Comparison of ENCODE assay signal across 1 cellular context in the genomic region with DNA sequence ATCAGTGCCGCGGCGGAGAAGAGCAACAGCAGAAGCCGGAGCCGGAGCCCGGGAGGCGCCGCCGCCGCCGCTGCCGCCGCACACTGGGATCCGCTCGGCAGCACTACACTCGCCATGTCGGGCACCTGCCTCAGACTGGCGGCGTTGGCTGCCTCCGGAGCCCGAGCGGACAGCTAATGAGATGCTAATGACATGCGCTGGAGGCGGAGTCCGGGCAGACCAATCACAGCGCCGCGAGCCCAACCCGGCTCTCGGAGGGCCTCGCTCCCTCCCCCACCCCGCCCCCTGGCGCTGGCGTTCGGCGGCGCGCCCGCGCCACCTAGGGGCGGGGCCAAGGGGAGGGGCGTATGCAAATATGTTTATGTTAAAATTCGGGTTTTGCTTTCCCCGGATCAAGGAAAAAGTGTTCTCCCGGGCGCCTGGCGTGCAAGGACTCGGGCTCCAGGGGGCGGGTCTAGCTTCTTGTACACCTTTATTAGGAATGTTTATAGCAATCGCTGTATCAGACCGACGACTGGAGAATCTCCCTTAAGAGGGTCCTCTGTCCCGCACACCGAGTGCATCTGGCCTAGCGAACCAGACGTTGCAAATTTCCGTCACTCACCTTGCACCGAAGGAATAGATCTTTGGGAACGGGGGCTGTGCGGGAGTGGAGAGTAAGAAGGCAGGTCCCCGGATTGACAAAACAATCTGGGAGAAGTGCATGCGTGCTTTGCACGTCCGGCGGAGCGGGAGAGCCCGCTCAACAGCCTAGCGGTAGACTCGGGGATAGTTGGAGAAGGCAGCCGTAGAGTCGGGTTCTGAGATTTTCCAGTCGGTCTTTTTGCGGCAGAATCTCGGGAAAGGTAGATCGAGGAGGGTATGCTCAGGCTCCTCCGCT.
TF ChIP-seq lines count a peak whose summit lies in the region.

A gene (minus strand): TSS at position 137 of the 880 bp plus-strand sequence.

TF ChIP-seq in HepG2, 621 proteins besides CTCF, POLR2A, EP300 and RAD21 (continued from another document and continues in another):
- TF ChIP-seq, protein P1, sequence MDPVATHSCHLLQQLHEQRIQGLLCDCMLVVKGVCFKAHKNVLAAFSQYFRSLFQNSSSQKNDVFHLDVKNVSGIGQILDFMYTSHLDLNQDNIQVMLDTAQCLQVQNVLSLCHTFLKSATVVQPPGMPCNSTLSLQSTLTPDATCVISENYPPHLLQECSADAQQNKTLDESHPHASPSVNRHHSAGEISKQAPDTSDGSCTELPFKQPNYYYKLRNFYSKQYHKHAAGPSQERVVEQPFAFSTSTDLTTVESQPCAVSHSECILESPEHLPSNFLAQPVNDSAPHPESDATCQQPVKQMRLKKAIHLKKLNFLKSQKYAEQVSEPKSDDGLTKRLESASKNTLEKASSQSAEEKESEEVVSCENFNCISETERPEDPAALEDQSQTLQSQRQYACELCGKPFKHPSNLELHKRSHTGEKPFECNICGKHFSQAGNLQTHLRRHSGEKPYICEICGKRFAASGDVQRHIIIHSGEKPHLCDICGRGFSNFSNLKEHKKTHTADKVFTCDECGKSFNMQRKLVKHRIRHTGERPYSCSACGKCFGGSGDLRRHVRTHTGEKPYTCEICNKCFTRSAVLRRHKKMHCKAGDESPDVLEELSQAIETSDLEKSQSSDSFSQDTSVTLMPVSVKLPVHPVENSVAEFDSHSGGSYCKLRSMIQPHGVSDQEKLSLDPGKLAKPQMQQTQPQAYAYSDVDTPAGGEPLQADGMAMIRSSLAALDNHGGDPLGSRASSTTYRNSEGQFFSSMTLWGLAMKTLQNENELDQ (CRISPR knock-in tag; IDR thresholded peaks at IDR 0.05; ENCODE audit: borderline replicate concordance): peak; percentile 66
- TF ChIP-seq, protein P2, sequence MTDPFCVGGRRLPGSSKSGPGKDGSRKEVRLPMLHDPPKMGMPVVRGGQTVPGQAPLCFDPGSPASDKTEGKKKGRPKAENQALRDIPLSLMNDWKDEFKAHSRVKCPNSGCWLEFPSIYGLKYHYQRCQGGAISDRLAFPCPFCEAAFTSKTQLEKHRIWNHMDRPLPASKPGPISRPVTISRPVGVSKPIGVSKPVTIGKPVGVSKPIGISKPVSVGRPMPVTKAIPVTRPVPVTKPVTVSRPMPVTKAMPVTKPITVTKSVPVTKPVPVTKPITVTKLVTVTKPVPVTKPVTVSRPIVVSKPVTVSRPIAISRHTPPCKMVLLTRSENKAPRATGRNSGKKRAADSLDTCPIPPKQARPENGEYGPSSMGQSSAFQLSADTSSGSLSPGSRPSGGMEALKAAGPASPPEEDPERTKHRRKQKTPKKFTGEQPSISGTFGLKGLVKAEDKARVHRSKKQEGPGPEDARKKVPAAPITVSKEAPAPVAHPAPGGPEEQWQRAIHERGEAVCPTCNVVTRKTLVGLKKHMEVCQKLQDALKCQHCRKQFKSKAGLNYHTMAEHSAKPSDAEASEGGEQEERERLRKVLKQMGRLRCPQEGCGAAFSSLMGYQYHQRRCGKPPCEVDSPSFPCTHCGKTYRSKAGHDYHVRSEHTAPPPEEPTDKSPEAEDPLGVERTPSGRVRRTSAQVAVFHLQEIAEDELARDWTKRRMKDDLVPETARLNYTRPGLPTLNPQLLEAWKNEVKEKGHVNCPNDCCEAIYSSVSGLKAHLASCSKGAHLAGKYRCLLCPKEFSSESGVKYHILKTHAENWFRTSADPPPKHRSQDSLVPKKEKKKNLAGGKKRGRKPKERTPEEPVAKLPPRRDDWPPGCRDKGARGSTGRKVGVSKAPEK (CRISPR knock-in tag; IDR thresholded peaks at IDR 0.05; ENCODE audit: borderline replicate concordance): no peak
- TF ChIP-seq REPIN1 (CRISPR knock-in tag; IDR thresholded peaks at IDR 0.05; ENCODE audit: borderline replicate concordance, low read depth) (peak; percentile 76; the same call in 1 of the 2 replicates), ZNF160 (CRISPR knock-in tag; IDR thresholded peaks at IDR 0.05) (no peak), ZFAT (CRISPR knock-in tag; conservative IDR thresholded peaks at IDR 0.05) (no peak), NR2F6 (IDR thresholded peaks at IDR 0.05) (no peak), NR2F6 (CRISPR knock-in tag; IDR thresholded peaks at IDR 0.05) (no peak), THAP11 (CRISPR knock-in tag; IDR thresholded peaks at IDR 0.05) (peak; percentile 23), DNMT1 (CRISPR knock-in tag; IDR thresholded peaks at IDR 0.05) (no peak), HDAC2 (CRISPR knock-in tag; IDR thresholded peaks at IDR 0.05) (no peak), NCOR1 (IDR thresholded peaks at IDR 0.05; ENCODE audit: borderline replicate concordance, low read length) (peak; percentile 35; the same call in 1 of the 2 replicates), ZNF33A (CRISPR knock-in tag; IDR thresholded peaks at IDR 0.05; ENCODE audit: borderline replicate concordance) (no peak), ZNF44 (CRISPR knock-in tag; IDR thresholded peaks at IDR 0.05) (no peak), KAT8 (CRISPR knock-in tag; IDR thresholded peaks at IDR 0.05) (0 out of 2 replicates have a peak, but pooled peaks have one; percentile 18), HNF4G (IDR thresholded peaks at IDR 0.05; ENCODE audit: borderline replicate concordance, low read depth, low read length) (peak; percentile 4; the same call in 1 of the 2 replicates), HNF4G (CRISPR knock-in tag; IDR thresholded peaks at IDR 0.05; ENCODE audit: borderline replicate concordance, low read depth) (peak; percentile 6; the same call in 1 of the 2 replicates), ZSCAN9 (CRISPR knock-in tag; IDR thresholded peaks at IDR 0.05; ENCODE audit: borderline replicate concordance) (peak; percentile 50; the same call in 1 of the 2 replicates), HNRNPUL1 (IDR thresholded peaks at IDR 0.05; ENCODE audit: low read depth, low read length) (no peak), RFX1 (IDR thresholded peaks at IDR 0.05) (no peak), ZNF792 (CRISPR knock-in tag; IDR thresholded peaks at IDR 0.05) (peak; percentile 75; the same call in 1 of the 2 replicates), ZNF747 (CRISPR knock-in tag; IDR thresholded peaks at IDR 0.05; ENCODE audit: borderline replicate concordance) (peak; percentile 79; the same call in 1 of the 2 replicates), FOSL2 (CRISPR knock-in tag; IDR thresholded peaks at IDR 0.05) (no peak), ZNF30 (CRISPR knock-in tag; IDR thresholded peaks at IDR 0.05) (no peak), ZFP62 (CRISPR knock-in tag; IDR thresholded peaks at IDR 0.05) (no peak), ZNF446 (CRISPR knock-in tag; IDR thresholded peaks at IDR 0.05) (no peak), ZNF124 (CRISPR knock-in tag; IDR thresholded peaks at IDR 0.05) (peak; percentile 66; the same call in 1 of the 2 replicates), ZNF441 (CRISPR knock-in tag; IDR thresholded peaks at IDR 0.05; ENCODE audit: borderline replicate concordance) (peak; percentile 80), POLR2AphosphoS5 (IDR thresholded peaks at IDR 0.05; ENCODE audit: low read depth, low read length) (peak; percentile 93), ZNF678 (CRISPR knock-in tag; IDR thresholded peaks at IDR 0.05) (no peak), IKZF1 (IDR thresholded peaks at IDR 0.05) (no peak), EZH2 (conservative IDR thresholded peaks at IDR 0.05; ENCODE audit: low read depth, low read length) (no peak), POLR2AphosphoS2 (IDR thresholded peaks at IDR 0.05; ENCODE audit: low read depth, low read length) (no peak), CHD4 (IDR thresholded peaks at IDR 0.05; ENCODE audit: borderline replicate concordance, low read length) (peak; percentile 41; the same call in 1 of the 2 replicates), SMARCC2 (IDR thresholded peaks at IDR 0.05) (no peak), ZNF790 (CRISPR knock-in tag; IDR thresholded peaks at IDR 0.05; ENCODE audit: borderline replicate concordance) (no peak), SALL2 (CRISPR knock-in tag; IDR thresholded peaks at IDR 0.05) (no peak), STAG1 (CRISPR knock-in tag; IDR thresholded peaks at IDR 0.05) (peak; percentile 46), FOXK1 (CRISPR knock-in tag; IDR thresholded peaks at IDR 0.05; ENCODE audit: borderline replicate concordance, low read depth) (peak; percentile 11; the same call in 1 of the 2 replicates), NAIF1 (CRISPR knock-in tag; IDR thresholded peaks at IDR 0.05; ENCODE audit: borderline replicate concordance) (0 out of 2 replicates have a peak, but pooled peaks have one; percentile 44), SAP130 (CRISPR knock-in tag; IDR thresholded peaks at IDR 0.05; ENCODE audit: low read depth) (peak; percentile 85), ZNF556 (CRISPR knock-in tag; IDR thresholded peaks at IDR 0.05; ENCODE audit: borderline replicate concordance) (0 out of 2 replicates have a peak, but pooled peaks have one; percentile 75), ZNF235 (CRISPR knock-in tag; IDR thresholded peaks at IDR 0.05; ENCODE audit: borderline replicate concordance) (no peak)
- TF ChIP-seq, protein P3, sequence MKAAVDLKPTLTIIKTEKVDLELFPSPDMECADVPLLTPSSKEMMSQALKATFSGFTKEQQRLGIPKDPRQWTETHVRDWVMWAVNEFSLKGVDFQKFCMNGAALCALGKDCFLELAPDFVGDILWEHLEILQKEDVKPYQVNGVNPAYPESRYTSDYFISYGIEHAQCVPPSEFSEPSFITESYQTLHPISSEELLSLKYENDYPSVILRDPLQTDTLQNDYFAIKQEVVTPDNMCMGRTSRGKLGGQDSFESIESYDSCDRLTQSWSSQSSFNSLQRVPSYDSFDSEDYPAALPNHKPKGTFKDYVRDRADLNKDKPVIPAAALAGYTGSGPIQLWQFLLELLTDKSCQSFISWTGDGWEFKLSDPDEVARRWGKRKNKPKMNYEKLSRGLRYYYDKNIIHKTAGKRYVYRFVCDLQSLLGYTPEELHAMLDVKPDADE (CRISPR knock-in tag; IDR thresholded peaks at IDR 0.05): no peak
- TF ChIP-seq, protein P4, sequence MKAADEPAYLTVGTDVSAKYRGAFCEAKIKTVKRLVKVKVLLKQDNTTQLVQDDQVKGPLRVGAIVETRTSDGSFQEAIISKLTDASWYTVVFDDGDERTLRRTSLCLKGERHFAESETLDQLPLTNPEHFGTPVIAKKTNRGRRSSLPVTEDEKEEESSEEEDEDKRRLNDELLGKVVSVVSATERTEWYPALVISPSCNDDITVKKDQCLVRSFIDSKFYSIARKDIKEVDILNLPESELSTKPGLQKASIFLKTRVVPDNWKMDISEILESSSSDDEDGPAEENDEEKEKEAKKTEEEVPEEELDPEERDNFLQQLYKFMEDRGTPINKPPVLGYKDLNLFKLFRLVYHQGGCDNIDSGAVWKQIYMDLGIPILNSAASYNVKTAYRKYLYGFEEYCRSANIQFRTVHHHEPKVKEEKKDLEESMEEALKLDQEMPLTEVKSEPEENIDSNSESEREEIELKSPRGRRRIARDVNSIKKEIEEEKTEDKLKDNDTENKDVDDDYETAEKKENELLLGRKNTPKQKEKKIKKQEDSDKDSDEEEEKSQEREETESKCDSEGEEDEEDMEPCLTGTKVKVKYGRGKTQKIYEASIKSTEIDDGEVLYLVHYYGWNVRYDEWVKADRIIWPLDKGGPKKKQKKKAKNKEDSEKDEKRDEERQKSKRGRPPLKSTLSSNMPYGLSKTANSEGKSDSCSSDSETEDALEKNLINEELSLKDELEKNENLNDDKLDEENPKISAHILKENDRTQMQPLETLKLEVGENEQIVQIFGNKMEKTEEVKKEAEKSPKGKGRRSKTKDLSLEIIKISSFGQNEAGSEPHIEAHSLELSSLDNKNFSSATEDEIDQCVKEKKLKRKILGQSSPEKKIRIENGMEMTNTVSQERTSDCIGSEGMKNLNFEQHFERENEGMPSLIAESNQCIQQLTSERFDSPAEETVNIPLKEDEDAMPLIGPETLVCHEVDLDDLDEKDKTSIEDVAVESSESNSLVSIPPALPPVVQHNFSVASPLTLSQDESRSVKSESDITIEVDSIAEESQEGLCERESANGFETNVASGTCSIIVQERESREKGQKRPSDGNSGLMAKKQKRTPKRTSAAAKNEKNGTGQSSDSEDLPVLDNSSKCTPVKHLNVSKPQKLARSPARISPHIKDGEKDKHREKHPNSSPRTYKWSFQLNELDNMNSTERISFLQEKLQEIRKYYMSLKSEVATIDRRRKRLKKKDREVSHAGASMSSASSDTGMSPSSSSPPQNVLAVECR (CRISPR knock-in tag; IDR thresholded peaks at IDR 0.05; ENCODE audit: borderline replicate concordance): peak; percentile 76; the same call in 1 of the 2 replicates
- TF ChIP-seq, protein P5, sequence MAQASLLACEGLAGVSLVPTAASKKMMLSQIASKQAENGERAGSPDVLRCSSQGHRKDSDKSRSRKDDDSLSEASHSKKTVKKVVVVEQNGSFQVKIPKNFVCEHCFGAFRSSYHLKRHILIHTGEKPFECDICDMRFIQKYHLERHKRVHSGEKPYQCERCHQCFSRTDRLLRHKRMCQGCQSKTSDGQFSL (CRISPR knock-in tag; IDR thresholded peaks at IDR 0.05): peak; percentile 65; the same call in 1 of the 2 replicates
- TF ChIP-seq, protein P6, sequence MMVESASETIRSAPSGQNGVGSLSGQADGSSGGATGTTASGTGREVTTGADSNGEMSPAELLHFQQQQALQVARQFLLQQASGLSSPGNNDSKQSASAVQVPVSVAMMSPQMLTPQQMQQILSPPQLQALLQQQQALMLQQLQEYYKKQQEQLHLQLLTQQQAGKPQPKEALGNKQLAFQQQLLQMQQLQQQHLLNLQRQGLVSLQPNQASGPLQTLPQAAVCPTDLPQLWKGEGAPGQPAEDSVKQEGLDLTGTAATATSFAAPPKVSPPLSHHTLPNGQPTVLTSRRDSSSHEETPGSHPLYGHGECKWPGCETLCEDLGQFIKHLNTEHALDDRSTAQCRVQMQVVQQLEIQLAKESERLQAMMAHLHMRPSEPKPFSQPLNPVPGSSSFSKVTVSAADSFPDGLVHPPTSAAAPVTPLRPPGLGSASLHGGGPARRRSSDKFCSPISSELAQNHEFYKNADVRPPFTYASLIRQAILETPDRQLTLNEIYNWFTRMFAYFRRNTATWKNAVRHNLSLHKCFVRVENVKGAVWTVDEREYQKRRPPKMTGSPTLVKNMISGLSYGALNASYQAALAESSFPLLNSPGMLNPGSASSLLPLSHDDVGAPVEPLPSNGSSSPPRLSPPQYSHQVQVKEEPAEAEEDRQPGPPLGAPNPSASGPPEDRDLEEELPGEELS (CRISPR knock-in tag; IDR thresholded peaks at IDR 0.05): peak; percentile 31; the same call in 1 of the 2 replicates
- TF ChIP-seq, protein P7, sequence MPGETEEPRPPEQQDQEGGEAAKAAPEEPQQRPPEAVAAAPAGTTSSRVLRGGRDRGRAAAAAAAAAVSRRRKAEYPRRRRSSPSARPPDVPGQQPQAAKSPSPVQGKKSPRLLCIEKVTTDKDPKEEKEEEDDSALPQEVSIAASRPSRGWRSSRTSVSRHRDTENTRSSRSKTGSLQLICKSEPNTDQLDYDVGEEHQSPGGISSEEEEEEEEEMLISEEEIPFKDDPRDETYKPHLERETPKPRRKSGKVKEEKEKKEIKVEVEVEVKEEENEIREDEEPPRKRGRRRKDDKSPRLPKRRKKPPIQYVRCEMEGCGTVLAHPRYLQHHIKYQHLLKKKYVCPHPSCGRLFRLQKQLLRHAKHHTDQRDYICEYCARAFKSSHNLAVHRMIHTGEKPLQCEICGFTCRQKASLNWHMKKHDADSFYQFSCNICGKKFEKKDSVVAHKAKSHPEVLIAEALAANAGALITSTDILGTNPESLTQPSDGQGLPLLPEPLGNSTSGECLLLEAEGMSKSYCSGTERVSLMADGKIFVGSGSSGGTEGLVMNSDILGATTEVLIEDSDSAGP (CRISPR knock-in tag; IDR thresholded peaks at IDR 0.05; ENCODE audit: borderline replicate concordance): peak; percentile 39; the same call in 1 of the 2 replicates
- TF ChIP-seq, protein P8, sequence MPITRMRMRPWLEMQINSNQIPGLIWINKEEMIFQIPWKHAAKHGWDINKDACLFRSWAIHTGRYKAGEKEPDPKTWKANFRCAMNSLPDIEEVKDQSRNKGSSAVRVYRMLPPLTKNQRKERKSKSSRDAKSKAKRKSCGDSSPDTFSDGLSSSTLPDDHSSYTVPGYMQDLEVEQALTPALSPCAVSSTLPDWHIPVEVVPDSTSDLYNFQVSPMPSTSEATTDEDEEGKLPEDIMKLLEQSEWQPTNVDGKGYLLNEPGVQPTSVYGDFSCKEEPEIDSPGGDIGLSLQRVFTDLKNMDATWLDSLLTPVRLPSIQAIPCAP (CRISPR knock-in tag; IDR thresholded peaks at IDR 0.05; ENCODE audit: low read depth): no peak
